Comparison of ENCODE assay signal across 30 cellular contexts in the genomic region with DNA sequence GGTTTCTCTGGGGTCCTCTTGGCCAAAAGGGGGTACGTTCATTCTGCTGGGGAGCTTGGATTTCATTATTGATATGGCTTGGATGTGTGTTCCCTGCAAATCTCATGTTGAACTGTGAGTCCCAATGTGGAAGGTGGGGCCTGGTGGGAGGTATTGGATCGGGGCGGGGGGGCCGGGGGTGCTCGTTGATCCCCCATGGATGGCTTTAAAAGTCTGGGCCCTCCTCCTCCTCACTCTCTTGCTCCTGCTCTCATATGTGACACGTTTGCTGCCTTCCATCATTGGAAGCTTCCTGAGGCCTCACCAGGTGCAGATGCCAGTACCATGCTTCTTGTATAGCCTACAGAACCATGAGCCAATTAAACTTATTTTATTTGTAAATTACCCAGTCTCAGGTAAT. TPM values are rescaled to one million over a fixed set of nuclear protein-coding genes. Genes with fewer than 3 reads are reported as not detected.
"Had no signal": no experiment of that assay in that cellular context is flagged by ENCODE, and none has a peak within 500 bp of the region (broad histone marks: within the 10 kb centered on the region; RNA-seq: fewer than 3 reads in every experiment).

No MANE protein-coding gene starts in this region.

- H3K4me3 ChIP-seq: ascending aorta, heart left ventricle had no signal

- H3K4me1 ChIP-seq: ascending aorta, heart left ventricle had no signal

- FAIRE-seq: bronchial epithelial cell, colon, endometrium, endothelial cell of umbilical vein, frontal cortex had no signal

- H3K27me3 ChIP-seq: ascending aorta, heart left ventricle had no signal

- DNase-seq: activated B cell treated with CpG ODN at 0.5 μM for 24 hours; activated CD4-positive, alpha-beta memory T cell treated with anti-CD3 and anti-CD28 coated beads for 36 hours; activated CD4-positive, alpha-beta T cell treated with anti-CD3 and anti-CD28 coated beads for 48 hours; activated CD8-positive, alpha-beta memory T cell treated with anti-CD3 and anti-CD28 coated beads, Interleukin-2, amount 50 U/mL, for 48 hours; activated CD8-positive, alpha-beta T cell treated with anti-CD3 and anti-CD28 coated beads, Interleukin-2, amount 10 ng/mL, durations not matched to agents 7 days and 5 days; activated gamma-delta T cell; activated naive CD4-positive, alpha-beta T cell; activated naive CD4-positive, alpha-beta T cell treated with anti-CD3 and anti-CD28 coated beads, Interleukin-2, amount 10 ng/mL, durations not matched to agents 7 days and 5 days; activated naive CD8-positive, alpha-beta T cell treated with anti-CD3 and anti-CD28 coated beads, Interleukin-2, amount 10 ng/mL, durations not matched to agents 7 days and 5 days; activated T-cell treated with anti-CD3 and anti-CD28 coated beads for 4 hours; activated T-cell treated with anti-CD3 and anti-CD28 coated beads, Interleukin-2, amount 50 U/mL, for 24 hours; activated T-cell treated with anti-CD3 and anti-CD28 coated beads, Interleukin-2, amount 50 U/mL, for 72 hours; cortex of kidney; dermis blood vessel endothelial cell; effector CD4-positive, alpha-beta T cell; effector memory CD8-positive, alpha-beta T cell; foreskin fibroblast; glutamatergic neuron; heart left ventricle; T-helper 1 cell; T-helper 17 cell; T1000 had no signal

- H3K27ac ChIP-seq: ascending aorta, epithelial cell of prostate, heart left ventricle had no signal

RNA-seq across cellular contexts. Expression of a gene that starts 11.9 kb away (rescaled TPM):
- total RNA-seq: ascending aorta had no signal

RNA-seq across cellular contexts. Expression of a gene that starts 53.1 kb away (rescaled TPM):
- total RNA-seq: activated CD4-positive, alpha-beta memory T cell treated with anti-CD3 and anti-CD28 coated beads for 36 hours; activated CD8-positive, alpha-beta T cell treated with anti-CD3 and anti-CD28 coated beads, Interleukin-2, amount 10 ng/mL, durations not matched to agents 7 days and 5 days; activated naive CD4-positive, alpha-beta T cell treated with anti-CD3 and anti-CD28 coated beads, Interleukin-2, amount 50 U/mL, for 72 hours; activated naive CD8-positive, alpha-beta T cell treated with anti-CD3 and anti-CD28 coated beads, Interleukin-2, amount 10 ng/mL, durations not matched to agents 7 days and 5 days; activated T-cell treated with anti-CD3 and anti-CD28 coated beads, Interleukin-2, amount 50 U/mL, for 72 hours; bronchial epithelial cell; frontal cortex; T-helper 17 cell had no signal
